In genomic region chr11:85874265-85874664, GRCh38 we compare ENCODE assay signal across 16 cellular contexts. TPM values are rescaled to one million over a fixed set of nuclear protein-coding genes. Genes with fewer than 3 reads are reported as not detected.
A peak's percentile ranks its signal among the peaks of the same experiment; 100 is the strongest.
DNase-seq lines count a peak whose midpoint lies in the region; ATAC-seq and TF ChIP-seq lines count a peak whose summit lies in the region.
"Had no signal": no experiment of that assay in that cellular context is flagged by ENCODE, and none has a peak within 500 bp of the region (broad histone marks: within the 10 kb centered on the region; RNA-seq: fewer than 3 reads in every experiment).

No MANE protein-coding gene starts in this region.

- H3K9me3 ChIP-seq in esophagus muscularis mucosa, result no peaks in the 10 kb centered on the region
- H3K9me3 ChIP-seq: Caco-2 had no signal

- no peaks in the 10 kb centered on the region for H4K20me1 ChIP-seq in GM23338 (replicated peaks; ENCODE audit: insufficient read depth)

- no peaks in the 10 kb centered on the region for H3F3A ChIP-seq in GM23338 (replicated peaks; ENCODE audit: low read depth)

- TF ChIP-seq EP300 in esophagus muscularis mucosa (IDR thresholded peaks at IDR 0.05), result no peak

- peak; percentile 28 for DNase-seq in activated CD4-positive, alpha-beta T cell treated with anti-CD3 and anti-CD28 coated beads, Interleukin-2, amount 10 ng/mL, durations not matched to agents 24 days and 14 days
- DNase-seq in activated CD4-positive, alpha-beta T cell treated with anti-CD3 and anti-CD28 coated beads, Interleukin-2, amount 50 U/mL, for 48 hours, result no peak
- no peak for DNase-seq in GM23338 (ENCODE audit: low spot score)
- peak; percentile 30 for DNase-seq in astrocyte of the spinal cord (ENCODE audit: low read depth, low spot score)
- DNase-seq in stimulated activated naive CD8-positive, alpha-beta T cell treated with anti-CD3 and anti-CD28 coated beads, Interleukin-15, Interleukin-2, amounts not matched to agents 100 U/mL and 50 U/mL, for 24 hours, result no peak
- DNase-seq in GM20000 (ENCODE audit: low spot score), result no peak
- no peak for DNase-seq in DMS114 treated with DMSO at 0.1 percent for 48 hours (lab: John Stamatoyannopoulos, UW; ENCODE audit: unreplicated experiment)
- DNase-seq in esophagus muscularis mucosa (ENCODE audit: extremely low spot score), result no peak
- DNase-seq: AML-193, Caco-2, NCI-H1092, NCI-H1694, NCI-H2107, NCI-H446 had no signal

- in situ Hi-C loops in astrocyte of the spinal cord (cut with HindIII; ENCODE audit: low sequenced_read_pairs), result no loop called here

- WGBS in esophagus muscularis mucosa, result 75% methylated on average over 1 of the region's 1 CpG

- H2AFZ ChIP-seq in GM23338, result 0 out of 2 replicates have a peak overlapping the region, but pooled peaks have one; percentile 53

- H3K27me3 Mint-ChIP-seq in activated CD4-positive, alpha-beta T cell treated with anti-CD3 and anti-CD28 coated beads, Interleukin-2, amount 10 ng/mL, durations not matched to agents 24 days and 14 days, result peaks cover 5% of the 10 kb centered on the region
- H3K27me3 Mint-ChIP-seq in GM23338 (ENCODE audit: insufficient read depth, low read depth, poor library complexity), result peaks cover 2% of the 10 kb centered on the region

- intact Hi-C loops in activated CD4-positive, alpha-beta T cell treated with anti-CD3 and anti-CD28 coated beads, Interleukin-2, amount 10 ng/mL, durations not matched to agents 24 days and 14 days (cut with micrococcal nuclease), result no loop called here
- intact Hi-C loops in esophagus muscularis mucosa (cut with DNase I), result no loop called here

- H3K36me3 ChIP-seq in GM23338 (ENCODE audit: insufficient read depth), result no peaks in the 10 kb centered on the region
- H3K36me3 ChIP-seq in esophagus muscularis mucosa, result no peaks in the 10 kb centered on the region

- H3K4me3 Mint-ChIP-seq in activated CD4-positive, alpha-beta T cell treated with anti-CD3 and anti-CD28 coated beads, Interleukin-2, amount 10 ng/mL, durations not matched to agents 24 days and 14 days, result no peak overlapping the region
- H3K4me3 Mint-ChIP-seq in GM23338, result no peak overlapping the region

- H3K27me3 ChIP-seq in GM23338 (ENCODE audit: insufficient read depth), result no peaks in the 10 kb centered on the region
- no peaks in the 10 kb centered on the region for H3K27me3 ChIP-seq in esophagus muscularis mucosa

- no peak for ATAC-seq in GM23338
- peak; percentile 40 for ATAC-seq in stimulated activated naive CD8-positive, alpha-beta T cell treated with anti-CD3 and anti-CD28 coated beads, Interleukin-15, Interleukin-2, amounts not matched to agents 100 U/mL and 50 U/mL, for 24 hours

- H3K27ac ChIP-seq in GM23338 (ENCODE audit: low read depth) (no peak overlapping the region), esophagus muscularis mucosa (replicated peaks in 1 of 4) (no peak overlapping the region)

- H3K9me2 ChIP-seq in GM23338 (ENCODE audit: insufficient read depth), result no peaks in the 10 kb centered on the region

- no peaks in the 10 kb centered on the region for H3K9me3 Mint-ChIP-seq in activated CD4-positive, alpha-beta T cell treated with anti-CD3 and anti-CD28 coated beads, Interleukin-2, amount 10 ng/mL, durations not matched to agents 24 days and 14 days
- no peaks in the 10 kb centered on the region for H3K9me3 Mint-ChIP-seq in GM23338

- no peaks in the 10 kb centered on the region for H3K4me1 ChIP-seq in GM23338 (ENCODE audit: insufficient read depth)
- H3K4me1 ChIP-seq in esophagus muscularis mucosa, result no peaks in the 10 kb centered on the region

- TF ChIP-seq CTCF in GM23338 (conservative IDR thresholded peaks at IDR 0.05; ENCODE audit: low read depth in 2 of 2) (no peak), astrocyte of the spinal cord (IDR thresholded peaks at IDR 0.05; ENCODE audit: low read depth, low read length) (no peak), GM20000 (IDR thresholded peaks at IDR 0.05; ENCODE audit: extremely low read depth, missing control alignments) (no peak), esophagus muscularis mucosa (IDR thresholded peaks at IDR 0.05) (no peak)

- no peak overlapping the region for H3K4me2 ChIP-seq in GM23338

- H3K36me3 Mint-ChIP-seq in activated CD4-positive, alpha-beta T cell treated with anti-CD3 and anti-CD28 coated beads, Interleukin-2, amount 10 ng/mL, durations not matched to agents 24 days and 14 days (ENCODE audit: low read depth), result no peaks in the 10 kb centered on the region
- H3K36me3 Mint-ChIP-seq in GM23338 (ENCODE audit: low read depth), result no peaks in the 10 kb centered on the region

- no peak overlapping the region for H3K4me3 ChIP-seq in GM23338
- H3K4me3 ChIP-seq in astrocyte of the spinal cord (ENCODE audit: low read depth, low read length), result no peak overlapping the region
- no peak overlapping the region for H3K4me3 ChIP-seq in esophagus muscularis mucosa

- no peak for TF ChIP-seq POLR2A in esophagus muscularis mucosa (IDR thresholded peaks at IDR 0.05; ENCODE audit: low read depth)

- H3K79me2 ChIP-seq in GM23338 (replicated peaks; ENCODE audit: insufficient read depth), result no peaks in the 10 kb centered on the region

- peaks cover 12% of the 10 kb centered on the region for H3K4me1 Mint-ChIP-seq in activated CD4-positive, alpha-beta T cell treated with anti-CD3 and anti-CD28 coated beads, Interleukin-2, amount 10 ng/mL, durations not matched to agents 24 days and 14 days
- H3K4me1 Mint-ChIP-seq in GM23338, result no peaks in the 10 kb centered on the region

- no peak overlapping the region for H3K27ac Mint-ChIP-seq in activated CD4-positive, alpha-beta T cell treated with anti-CD3 and anti-CD28 coated beads, Interleukin-2, amount 10 ng/mL, durations not matched to agents 24 days and 14 days
- no peak overlapping the region for H3K27ac Mint-ChIP-seq in GM23338

TF ChIP-seq in GM23338, 12 proteins besides CTCF, POLR2A, EP300 and RAD21 (continues in another document):
- TF ChIP-seq JUNB (IDR thresholded peaks at IDR 0.05; ENCODE audit: unreplicated experiment) (no peak), EZH2phosphoT487 (IDR thresholded peaks at IDR 0.05; ENCODE audit: unreplicated experiment) (no peak), ETS1 (IDR thresholded peaks at IDR 0.05) (no peak), NANOG (IDR thresholded peaks at IDR 0.05; ENCODE audit: borderline replicate concordance) (no peak), CREB1 (CRISPR knock-in tag; IDR thresholded peaks at IDR 0.05; ENCODE audit: low read depth) (no peak), ZNF114 (CRISPR knock-in tag; IDR thresholded peaks at IDR 0.05) (no peak), EZH2 (IDR thresholded peaks at IDR 0.05; ENCODE audit: low read depth, unreplicated experiment) (no peak), ZNF331 (CRISPR knock-in tag; IDR thresholded peaks at IDR 0.05; ENCODE audit: low read depth) (no peak)
- TF ChIP-seq, protein P1, sequence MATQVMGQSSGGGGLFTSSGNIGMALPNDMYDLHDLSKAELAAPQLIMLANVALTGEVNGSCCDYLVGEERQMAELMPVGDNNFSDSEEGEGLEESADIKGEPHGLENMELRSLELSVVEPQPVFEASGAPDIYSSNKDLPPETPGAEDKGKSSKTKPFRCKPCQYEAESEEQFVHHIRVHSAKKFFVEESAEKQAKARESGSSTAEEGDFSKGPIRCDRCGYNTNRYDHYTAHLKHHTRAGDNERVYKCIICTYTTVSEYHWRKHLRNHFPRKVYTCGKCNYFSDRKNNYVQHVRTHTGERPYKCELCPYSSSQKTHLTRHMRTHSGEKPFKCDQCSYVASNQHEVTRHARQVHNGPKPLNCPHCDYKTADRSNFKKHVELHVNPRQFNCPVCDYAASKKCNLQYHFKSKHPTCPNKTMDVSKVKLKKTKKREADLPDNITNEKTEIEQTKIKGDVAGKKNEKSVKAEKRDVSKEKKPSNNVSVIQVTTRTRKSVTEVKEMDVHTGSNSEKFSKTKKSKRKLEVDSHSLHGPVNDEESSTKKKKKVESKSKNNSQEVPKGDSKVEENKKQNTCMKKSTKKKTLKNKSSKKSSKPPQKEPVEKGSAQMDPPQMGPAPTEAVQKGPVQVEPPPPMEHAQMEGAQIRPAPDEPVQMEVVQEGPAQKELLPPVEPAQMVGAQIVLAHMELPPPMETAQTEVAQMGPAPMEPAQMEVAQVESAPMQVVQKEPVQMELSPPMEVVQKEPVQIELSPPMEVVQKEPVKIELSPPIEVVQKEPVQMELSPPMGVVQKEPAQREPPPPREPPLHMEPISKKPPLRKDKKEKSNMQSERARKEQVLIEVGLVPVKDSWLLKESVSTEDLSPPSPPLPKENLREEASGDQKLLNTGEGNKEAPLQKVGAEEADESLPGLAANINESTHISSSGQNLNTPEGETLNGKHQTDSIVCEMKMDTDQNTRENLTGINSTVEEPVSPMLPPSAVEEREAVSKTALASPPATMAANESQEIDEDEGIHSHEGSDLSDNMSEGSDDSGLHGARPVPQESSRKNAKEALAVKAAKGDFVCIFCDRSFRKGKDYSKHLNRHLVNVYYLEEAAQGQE (IDR thresholded peaks at IDR 0.05; ENCODE audit: unreplicated experiment), result no peak

RNA-seq across cellular contexts. Expression of gene CCDC83, which starts 19.1 kb away (rescaled TPM):
- total RNA-seq in activated CD4-positive, alpha-beta T cell treated with anti-CD3 and anti-CD28 coated beads, Interleukin-2, amount 10 ng/mL, durations not matched to agents 24 days and 14 days, result not detected in 2 replicates
- total RNA-seq in GM23338 (2014; rRNA removed; shearing (Covaris generic)), result not detected in 2 replicates
- not detected in 2 replicates for polyA plus RNA-seq in GM23338 (2016; fragmentation: Nextera tagmentation; extraction: Ambion mirVana)
- not detected for total RNA-seq in esophagus muscularis mucosa
- total RNA-seq: Caco-2, G401, HT1080 had no signal

Comparison
In these comparisons a context has a peak if more than half of its experiments do, and no peak if none do; other contexts are left out.
1. DNase-seq: peak in activated CD4-positive, alpha-beta T cell treated with anti-CD3 and anti-CD28 coated beads, Interleukin-2, amount 10 ng/mL, durations not matched to agents 24 days and 14 days (single experiment) and astrocyte of the spinal cord (single experiment); none in activated CD4-positive, alpha-beta T cell treated with anti-CD3 and anti-CD28 coated beads, Interleukin-2, amount 50 U/mL, for 48 hours (0 of 2), GM23338 (single experiment), stimulated activated naive CD8-positive, alpha-beta T cell treated with anti-CD3 and anti-CD28 coated beads, Interleukin-15, Interleukin-2, amounts not matched to agents 100 U/mL and 50 U/mL, for 24 hours (single experiment), GM20000 (single experiment), DMS114 treated with DMSO at 0.1 percent for 48 hours (single experiment) and esophagus muscularis mucosa (single experiment).